Comparison of ENCODE assay signal across 4 cellular contexts in genomic region chr22:42740320-42741096, GRCh38. TPM values are rescaled to one million over a fixed set of nuclear protein-coding genes. Genes with fewer than 3 reads are reported as not detected.
"Had no signal": no experiment of that assay in that cellular context is flagged by ENCODE, and none has a peak within 500 bp of the region (broad histone marks: within the 10 kb centered on the region; RNA-seq: fewer than 3 reads in every experiment).

No MANE protein-coding gene starts in this region.

RNA-seq across cellular contexts. Expression of gene A4GALT, which starts 19.8 kb away (rescaled TPM):
- total RNA-seq: activated CD8-positive, alpha-beta memory T cell treated with anti-CD3 and anti-CD28 coated beads for 36 hours; activated T-cell treated with anti-CD3 and anti-CD28 coated beads, Interleukin-2, amount 50 U/mL, for 4 hours; activated T-helper 2 cell treated with anti-CD3 and anti-CD28 coated beads, Interferon-gamma antibody, Interleukin-2, Interleukin-4, amounts not matched to agents 10 μg/mL and 5 μg/mL and 100 μg/mL, durations not matched to agents 14 hours and 24 hours and 36 hours; naive thymus-derived CD4-positive, alpha-beta T cell had no signal
- polyA plus RNA-seq: naive thymus-derived CD4-positive, alpha-beta T cell had no signal
